2 cellular contexts compared by ENCODE assay signal in the genomic region with DNA sequence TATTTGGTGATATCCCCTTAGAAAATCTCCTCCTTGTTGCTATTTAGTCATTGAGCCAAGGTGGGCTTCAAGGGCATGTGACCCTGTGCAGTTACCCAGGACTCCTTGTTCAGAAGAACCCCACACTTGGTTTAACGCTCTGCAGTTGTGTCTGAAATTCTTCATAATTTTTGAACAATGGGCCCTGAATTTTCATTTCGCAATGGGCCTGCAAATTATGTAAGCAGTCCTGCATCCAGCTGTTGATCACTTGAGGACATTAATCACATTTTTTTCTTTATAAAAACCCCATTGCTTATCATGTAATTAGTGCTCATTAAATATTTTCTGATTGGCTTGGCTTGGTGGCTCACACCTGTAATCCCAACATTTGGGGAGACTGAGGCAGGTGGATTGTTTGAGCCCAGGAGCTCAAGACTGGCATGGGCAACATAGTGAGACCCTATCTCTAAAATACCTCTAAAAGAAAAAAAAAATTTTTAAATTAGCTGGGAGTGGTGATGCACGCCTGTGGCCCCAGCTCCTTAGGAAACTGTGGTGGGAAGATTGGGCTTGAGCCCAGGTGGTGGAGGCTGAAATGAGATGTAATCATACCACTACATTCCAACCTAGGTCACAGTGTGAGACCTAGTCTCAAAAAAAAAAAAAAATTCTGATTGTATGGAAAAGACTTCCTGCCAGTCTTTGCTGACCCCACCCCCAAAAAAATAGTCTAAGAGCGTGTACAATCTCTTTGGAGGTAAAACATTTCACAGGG.
TF ChIP-seq lines count a peak whose summit lies in the region.

No MANE protein-coding gene starts in this region.

TF ChIP-seq in IMR-90, 13 proteins besides CTCF, POLR2A, EP300 and RAD21:
- TF ChIP-seq CEBPB (IDR thresholded peaks at IDR 0.05; ENCODE audit: low read depth, low read length) = peak; percentile 63
- TF ChIP-seq MAZ (IDR thresholded peaks at IDR 0.05; ENCODE audit: borderline replicate concordance, low read depth, low read length) = no peak
- TF ChIP-seq RFX5 (IDR thresholded peaks at IDR 0.05; ENCODE audit: low read depth, low read length) = no peak
- TF ChIP-seq RCOR1 (IDR thresholded peaks at IDR 0.05; ENCODE audit: insufficient replicate concordance, low read length) = no peak
- no peak for TF ChIP-seq NFE2L2 (IDR thresholded peaks at IDR 0.05; ENCODE audit: low read depth, low read length)
- no peak for TF ChIP-seq BHLHE40 (IDR thresholded peaks at IDR 0.05; ENCODE audit: low read depth, low read length)
TF ChIP-seq in IMR-90: peak in this region for 1.

TF ChIP-seq in HEK293T, 16 proteins besides CTCF, POLR2A, EP300 and RAD21:
- no peak for TF ChIP-seq HDGF (IDR thresholded peaks at IDR 0.05; ENCODE audit: borderline replicate concordance)
- TF ChIP-seq FOXK2 (IDR thresholded peaks at IDR 0.05) = no peak
- TF ChIP-seq BHLHE40 (IDR thresholded peaks at IDR 0.05; ENCODE audit: borderline replicate concordance) = no peak
- no peak for TF ChIP-seq ELF4 (IDR thresholded peaks at IDR 0.05)
- no peak for TF ChIP-seq L3MBTL2 (conservative IDR thresholded peaks at IDR 0.05)
- no peak for TF ChIP-seq ZNF384 (IDR thresholded peaks at IDR 0.05)
- TF ChIP-seq SUZ12 (IDR thresholded peaks at IDR 0.05) = no peak
- TF ChIP-seq TARDBP (IDR thresholded peaks at IDR 0.05) = no peak
- no peak for TF ChIP-seq FOXA1 (IDR thresholded peaks at IDR 0.05)
- no peak for TF ChIP-seq LEF1 (IDR thresholded peaks at IDR 0.05; ENCODE audit: borderline replicate concordance)
- no peak for TF ChIP-seq ARNT (IDR thresholded peaks at IDR 0.05)
- TF ChIP-seq NFRKB (IDR thresholded peaks at IDR 0.05) = no peak
- TF ChIP-seq FOXM1 (IDR thresholded peaks at IDR 0.05; ENCODE audit: borderline replicate concordance) = no peak
- no peak for TF ChIP-seq CTBP1 (IDR thresholded peaks at IDR 0.05; ENCODE audit: borderline replicate concordance)
- no peak for TF ChIP-seq SP1 (IDR thresholded peaks at IDR 0.05)
